In genomic region chr15:74603026-74603788, GRCh38 we compare ENCODE assay signal across 19 cellular contexts. TPM values are rescaled to one million over a fixed set of nuclear protein-coding genes. Genes with fewer than 3 reads are reported as not detected.
A peak's percentile ranks its signal among the peaks of the same experiment; 100 is the strongest.
DNase-seq lines count a peak whose midpoint lies in the region; ATAC-seq, FAIRE-seq and TF ChIP-seq lines count a peak whose summit lies in the region.
"Had no signal": no experiment of that assay in that cellular context is flagged by ENCODE, and none has a peak within 500 bp of the region (broad histone marks: within the 10 kb centered on the region; RNA-seq: fewer than 3 reads in every experiment).

No MANE protein-coding gene starts in this region.

- H3K79me2 ChIP-seq in HepG2 (ENCODE audit: insufficient read depth, low read length), result no peaks in the 10 kb centered on the region

- peak overlapping the region; percentile 3 for H3K23ac ChIP-seq in neuronal stem cell (ENCODE audit: low read depth, low read length, poor library complexity)

- no TSS peak for BruUV-seq in HepG2 (replicated peaks; lab: Mats Ljungman, UMichigan)

- peak overlapping the region; percentile 47 for H3K14ac ChIP-seq in neuronal stem cell (ENCODE audit: low read length)

- peak overlapping the region; percentile 78 for H4K8ac ChIP-seq in neuronal stem cell (ENCODE audit: low read depth, low read length)

- no peak overlapping the region for H4K91ac ChIP-seq in neuronal stem cell (ENCODE audit: low read depth, low read length, poor library complexity)

- H3K4ac ChIP-seq in neuronal stem cell (ENCODE audit: low read length), result no peak overlapping the region

- WGBS in HepG2 (ENCODE audit: low lambda C conversion rate), result 73% methylated on average over 12 of the region's 13 CpGs
- whole genome bisulfite sequencing in right lobe of liver (ENCODE audit: insufficient coverage, low coverage, low lambda C conversion rate, missing lambda C conversion rate), result 97% methylated on average over 5 of the region's 13 CpGs
- WGBS in neuronal stem cell (ENCODE audit: extremely low coverage in 2 of 2, insufficient read length in 2 of 2, insufficient replicate concordance in 1 of 2), 2 donors, result no CpG with 5 or more reads among the region's 13 CpGs

- H2AFZ ChIP-seq in HepG2 (ENCODE audit: low read length), result no peak overlapping the region
- H2AFZ ChIP-seq in neuronal stem cell (ENCODE audit: low read length), result no peak overlapping the region

- no peak overlapping the region; the same call in 1 of the 2 replicates for H3K4me2 ChIP-seq in HepG2 (ENCODE audit: low read depth, low read length)
- H3K4me2 ChIP-seq in neuronal stem cell (ENCODE audit: insufficient read depth, low read length, poor library complexity, severe bottlenecking), result no peak overlapping the region
- H3K4me2 ChIP-seq: A549 had no signal

- H3K27ac ChIP-seq in HepG2 (ENCODE audit: extremely low read length, insufficient read depth, low read length), result no peak overlapping the region
- no peak overlapping the region for H3K27ac ChIP-seq in right lobe of liver
- H3K27ac ChIP-seq in RWPE2 (ENCODE audit: poor library complexity, severe bottlenecking), result no peak overlapping the region
- no peak overlapping the region for H3K27ac ChIP-seq in neuronal stem cell (replicated peaks; ENCODE audit: low read length)
- H3K27ac ChIP-seq: A549, C4-2B had no signal

- no peak overlapping the region for H2BK15ac ChIP-seq in neuronal stem cell (ENCODE audit: low read length)

- TF ChIP-seq CTCF in HepG2 (CRISPR knock-in tag; IDR thresholded peaks at IDR 0.05) (no peak), right lobe of liver (IDR thresholded peaks at IDR 0.05) (no peak), RWPE2 (IDR thresholded peaks at IDR 0.05; ENCODE audit: poor library complexity, severe bottlenecking) (no peak)

- peaks cover 49% of the 10 kb centered on the region for H3K4me1 ChIP-seq in HepG2 (ENCODE audit: insufficient read depth, low read length)
- H3K4me1 ChIP-seq in right lobe of liver, result peaks cover 0 to 10% (median 0%) of the 10 kb centered on the region in 4 donors
- peaks cover 5% of the 10 kb centered on the region for H3K4me1 ChIP-seq in RWPE2 (ENCODE audit: insufficient read depth, poor library complexity, severe bottlenecking)
- H3K4me1 ChIP-seq in neuronal stem cell (ENCODE audit: control insufficient read depth in 2 of 2, insufficient read depth in 1 of 2, low read depth in 1 of 2, low read length in 2 of 2), result peaks cover 0 to 5% of the 10 kb centered on the region in 2 donors
- H3K4me1 ChIP-seq: HAP-1 had no signal

- H3K4me1 Mint-ChIP-seq in stimulated activated effector memory CD8-positive, alpha-beta T cell treated with anti-CD3 and anti-CD28 coated beads, Interleukin-12 subunit alpha, Interleukin-12 subunit beta, amount 100 ng/mL, for 72 hours, result peaks cover 19% of the 10 kb centered on the region
- peaks cover 14% of the 10 kb centered on the region for H3K4me1 Mint-ChIP-seq in activated naive CD4-positive, alpha-beta T cell treated with anti-CD3 and anti-CD28 coated beads, Interleukin-2, amount 10 ng/mL, durations not matched to agents 7 days and 5 days

- H3K4me3 ChIP-seq in HepG2 (replicated peaks in 1 of 3; ENCODE audit: insufficient read depth in 1 of 3, low read depth in 2 of 3, low read length in 3 of 3) (no peak overlapping the region), right lobe of liver (no peak overlapping the region), RWPE2 (ENCODE audit: severe bottlenecking) (no peak overlapping the region), neuronal stem cell (ENCODE audit: low read length in 2 of 2) (no peak overlapping the region)
- H3K4me3 ChIP-seq: A549, HAP-1 had no signal

- ATAC-seq in HepG2 (peak; percentile 6), right lobe of liver (no peak), RWPE2 (ENCODE audit: low read depth) (no peak; the same call in 2 of the 3 replicates)
- no peak for ATAC-seq in stimulated activated effector memory CD8-positive, alpha-beta T cell treated with anti-CD3 and anti-CD28 coated beads, Interleukin-12 subunit alpha, Interleukin-12 subunit beta, amount 100 ng/mL, for 72 hours
- ATAC-seq: A549 had no signal

- peaks cover 53% of the 10 kb centered on the region for H3K36me3 Mint-ChIP-seq in stimulated activated effector memory CD8-positive, alpha-beta T cell treated with anti-CD3 and anti-CD28 coated beads, Interleukin-12 subunit alpha, Interleukin-12 subunit beta, amount 100 ng/mL, for 72 hours
- peaks cover 5% of the 10 kb centered on the region for H3K36me3 Mint-ChIP-seq in activated naive CD4-positive, alpha-beta T cell treated with anti-CD3 and anti-CD28 coated beads, Interleukin-2, amount 10 ng/mL, durations not matched to agents 7 days and 5 days

- peak overlapping the region; percentile 57 for H2AK5ac ChIP-seq in neuronal stem cell (ENCODE audit: low read depth, low read length)

- CTCF ChIA-PET in HepG2 (lab: Yijun Ruan, JAX; ENCODE audit: low intra/inter-chr PET ratio, low total read pairs), result no interaction called here
- CTCF ChIA-PET in activated naive CD4-positive, alpha-beta T cell treated with anti-CD3 and anti-CD28 coated beads, Interleukin-2, amount 10 ng/mL, durations not matched to agents 7 days and 5 days (lab: Charles Lee), result interaction anchor here (0.9 kb wide), 1 partner anchor 166 kb away, joined by 4 read pairs; no protein-coding TSS in a partner anchor

- TF ChIP-seq POLR2A in HepG2 (IDR thresholded peaks at IDR 0.05; ENCODE audit: insufficient read depth in 1 of 2, low read depth in 2 of 2, low read length in 2 of 2), result no peak
- TF ChIP-seq POLR2A in right lobe of liver (IDR thresholded peaks at IDR 0.05), result no peak

- H3K9ac ChIP-seq in HepG2 (ENCODE audit: insufficient read depth, low read depth, low read length), result no peak overlapping the region
- no peak overlapping the region for H3K9ac ChIP-seq in neuronal stem cell (ENCODE audit: low read depth, low read length, poor library complexity)

- peaks cover 5 to 11% of the 10 kb centered on the region in 2 experiments; a peak in 4 of 5 replicates for H3K27me3 ChIP-seq in HepG2 (ENCODE audit: control insufficient read depth in 1 of 2, insufficient read depth in 2 of 2, low read length in 2 of 2)
- no peaks in the 10 kb centered on the region for H3K27me3 ChIP-seq in right lobe of liver
- no peaks in the 10 kb centered on the region for H3K27me3 ChIP-seq in RWPE2 (ENCODE audit: insufficient read depth, poor library complexity, severe bottlenecking)
- H3K27me3 ChIP-seq in neuronal stem cell (ENCODE audit: control insufficient read depth in 3 of 3, insufficient read depth in 3 of 3, low read depth in 1 of 3, low read length in 3 of 3), result no peaks in the 10 kb centered on the region
- H3K27me3 ChIP-seq: BE2C had no signal

- in situ Hi-C loops in HepG2 (cut with HindIII; ENCODE audit: extremely low pct_ligation_motif_present, low pct_unique_long_range_greater_than_20kb), result no loop called here

- intact Hi-C loops in HepG2 (cut with micrococcal nuclease; ENCODE audit: unreplicated experiment), result no loop called here
- intact Hi-C loops in right lobe of liver (cut with DNase I), result no loop called here

- H3K9me3 Mint-ChIP-seq in stimulated activated effector memory CD8-positive, alpha-beta T cell treated with anti-CD3 and anti-CD28 coated beads, Interleukin-12 subunit alpha, Interleukin-12 subunit beta, amount 100 ng/mL, for 72 hours, result no peaks in the 10 kb centered on the region
- no peaks in the 10 kb centered on the region for H3K9me3 Mint-ChIP-seq in activated naive CD4-positive, alpha-beta T cell treated with anti-CD3 and anti-CD28 coated beads, Interleukin-2, amount 10 ng/mL, durations not matched to agents 7 days and 5 days
- H3K9me3 Mint-ChIP-seq: HFFc6 had no signal

- peaks cover 3% of the 10 kb centered on the region for H3K27me3 Mint-ChIP-seq in activated naive CD4-positive, alpha-beta T cell treated with anti-CD3 and anti-CD28 coated beads, Interleukin-2, amount 10 ng/mL, durations not matched to agents 7 days and 5 days
- H3K27me3 Mint-ChIP-seq: CD4-positive, alpha-beta memory T cell had no signal

- H4K20me1 ChIP-seq in HepG2 (ENCODE audit: insufficient read depth, low read length), result no peaks in the 10 kb centered on the region

- no peak overlapping the region for H2BK5ac ChIP-seq in neuronal stem cell (ENCODE audit: low read length)

- H2BK12ac ChIP-seq in neuronal stem cell (ENCODE audit: low read length), result no peak overlapping the region

- no peak overlapping the region for H3K18ac ChIP-seq in neuronal stem cell (ENCODE audit: low read length)

- H3K4me3 Mint-ChIP-seq in stimulated activated effector memory CD8-positive, alpha-beta T cell treated with anti-CD3 and anti-CD28 coated beads, Interleukin-12 subunit alpha, Interleukin-12 subunit beta, amount 100 ng/mL, for 72 hours, result no peak overlapping the region
- no peak overlapping the region for H3K4me3 Mint-ChIP-seq in activated naive CD4-positive, alpha-beta T cell treated with anti-CD3 and anti-CD28 coated beads, Interleukin-2, amount 10 ng/mL, durations not matched to agents 7 days and 5 days
- H3K4me3 Mint-ChIP-seq: CD4-positive, alpha-beta memory T cell; HFFc6 had no signal

- FAIRE-seq in HepG2 (lab: Jason Lieb, UNC), result no peak
- FAIRE-seq: A549, G401.6, GM12891 had no signal

- POLR2A ChIA-PET in HepG2 (lab: Yijun Ruan, JAX), result interaction anchor here (1.8 to 2.1 kb wide), 2 partner anchors 10 to 13 kb away, joined by 5 to 6 read pairs; partner anchors contain the start of gene CLK3

- H3K79me1 ChIP-seq in neuronal stem cell (ENCODE audit: low read depth, low read length), result peaks cover 3% of the 10 kb centered on the region

- no peak for TF ChIP-seq RAD21 in HepG2 (CRISPR knock-in tag; IDR thresholded peaks at IDR 0.05)

- H2BK120ac ChIP-seq in neuronal stem cell (ENCODE audit: low read depth, low read length), result no peak overlapping the region

- H3K27ac Mint-ChIP-seq in stimulated activated effector memory CD8-positive, alpha-beta T cell treated with anti-CD3 and anti-CD28 coated beads, Interleukin-12 subunit alpha, Interleukin-12 subunit beta, amount 100 ng/mL, for 72 hours, result peak overlapping the region; percentile 70
- H3K27ac Mint-ChIP-seq in activated naive CD4-positive, alpha-beta T cell treated with anti-CD3 and anti-CD28 coated beads, Interleukin-2, amount 10 ng/mL, durations not matched to agents 7 days and 5 days, result no peak overlapping the region
- H3K27ac Mint-ChIP-seq: CD4-positive, alpha-beta memory T cell; HFFc6 had no signal

- DNase-seq in HepG2 (ENCODE audit: low spot score), result no peak
- DNase-seq in right lobe of liver, result no peak
- peak; percentile 80 for DNase-seq in RWPE2 (ENCODE audit: low spot score)
- DNase-seq in neuronal stem cell (ENCODE audit: low spot score), result no peak
- no peak for DNase-seq in stimulated activated effector memory CD8-positive, alpha-beta T cell treated with anti-CD3 and anti-CD28 coated beads, Interleukin-12 subunit alpha, Interleukin-12 subunit beta, amount 100 ng/mL, for 72 hours (ENCODE audit: low spot score in 2 of 2)
- no peak for DNase-seq in NCI-H1930 (lab: John Stamatoyannopoulos, UW)
- DNase-seq in OCI-M2 (lab: John Stamatoyannopoulos, UW; ENCODE audit: unreplicated experiment), result no peak
- DNase-seq in activated naive CD4-positive, alpha-beta T cell treated with anti-CD3 and anti-CD28 coated beads, Interleukin-2, amount 10 ng/mL, durations not matched to agents 7 days and 5 days, result no peak
- DNase-seq: BE2C, DMS79 treated with DMSO at 0.1 percent for 48 hours, EL, GOT3, HFFc6 had no signal

- no peaks in the 10 kb centered on the region for H3K36me3 ChIP-seq in HepG2 (replicated peaks in 1 of 2; ENCODE audit: control insufficient read depth in 1 of 2, insufficient read depth in 2 of 2, low read length in 2 of 2)
- no peaks in the 10 kb centered on the region for H3K36me3 ChIP-seq in right lobe of liver
- H3K36me3 ChIP-seq in RWPE2 (ENCODE audit: low read depth), result no peaks in the 10 kb centered on the region
- peaks cover 4 to 18% of the 10 kb centered on the region in 2 donors for H3K36me3 ChIP-seq in neuronal stem cell (replicated peaks in 1 of 2; ENCODE audit: control insufficient read depth in 2 of 2, insufficient read depth in 2 of 2, low read length in 2 of 2)
- H3K36me3 ChIP-seq: BE2C had no signal

- TF ChIP-seq EP300 in HepG2 (IDR thresholded peaks at IDR 0.05; ENCODE audit: low read depth in 2 of 2, low read length in 2 of 2) (no peak), HepG2 (CRISPR knock-in tag; IDR thresholded peaks at IDR 0.05; ENCODE audit: borderline replicate concordance) (no peak)

- H3K9me3 ChIP-seq in HepG2 (ENCODE audit: low read length) (no peaks in the 10 kb centered on the region), right lobe of liver (no peaks in the 10 kb centered on the region), RWPE2 (ENCODE audit: severe bottlenecking) (no peaks in the 10 kb centered on the region), neuronal stem cell (replicated peaks in 1 of 2; ENCODE audit: control insufficient read depth in 2 of 2, insufficient read depth in 1 of 2, low read depth in 1 of 2, low read length in 2 of 2) (no peaks in the 10 kb centered on the region)
- H3K9me3 ChIP-seq: A549, BE2C, HAP-1 had no signal

RNA-seq across cellular contexts. Expression of gene CLK3, which starts 12.4 kb away (rescaled TPM):
- total RNA-seq in HepG2 (2016; rRNA removed; fragmentation: Illumina TruSeq; extraction: Trizol), result 31.4 and 41.5 TPM in 2 replicates
- total RNA-seq in HepG2 (2016; cell fraction: cytosol; rRNA removed; fragmentation: Illumina TruSeq; extraction: Trizol; ENCODE audit: low read depth), result 21.2 TPM in 2 replicates
- 29.0 and 39.7 TPM in 2 replicates for total RNA-seq in HepG2 (2016; cell fraction: insoluble cytoplasmic fraction; rRNA removed; fragmentation: Illumina TruSeq; extraction: Trizol)
- total RNA-seq in HepG2 (2016; cell fraction: membrane; rRNA removed; fragmentation: Illumina TruSeq; extraction: Trizol), result 19.8 and 21.9 TPM in 2 replicates
- 49.0 and 49.2 TPM in 2 replicates for total RNA-seq in HepG2 (2016; cell fraction: nucleus; rRNA removed; fragmentation: Illumina TruSeq; extraction: Trizol)
- polyA plus RNA-seq in HepG2 (2011; rRNA removed), result 82.0 and 89.1 TPM in 2 replicates
- 59.3 and 68.4 TPM in 2 replicates for polyA plus RNA-seq in HepG2 (2011; cell fraction: cytosol; rRNA removed)
- polyA plus RNA-seq in HepG2 (2011; cell fraction: nucleus; rRNA removed), result 264 and 302 TPM in 2 replicates
- polyA plus RNA-seq in HepG2 (2012), result 34.0 and 40.7 TPM in 2 replicates
- polyA plus RNA-seq in HepG2 (2016; cell fraction: cytosol; fragmentation: Illumina TruSeq; extraction: Trizol; ENCODE audit: low read depth), result 8.0 and 8.4 TPM in 2 replicates
- 33.8 and 35.7 TPM in 2 replicates for polyA plus RNA-seq in HepG2 (2016; cell fraction: insoluble cytoplasmic fraction; fragmentation: Illumina TruSeq; extraction: Trizol; ENCODE audit: low read depth)
- 11.6 and 14.5 TPM in 2 replicates for polyA plus RNA-seq in HepG2 (2016; cell fraction: membrane; fragmentation: Illumina TruSeq; extraction: Trizol; ENCODE audit: low read depth)
- polyA plus RNA-seq in HepG2 (2016; cell fraction: nucleus; fragmentation: Illumina TruSeq; extraction: Trizol; ENCODE audit: insufficient read depth, low read depth), result 101 and 109 TPM in 2 replicates
- 181 and 249 TPM in 2 replicates for polyA minus RNA-seq in HepG2 (2011; rRNA and poly(A)+ RNA removed; ENCODE audit: low replicate concordance)
- polyA minus RNA-seq in HepG2 (2011; cell fraction: cytosol; rRNA and poly(A)+ RNA removed), result 23.0 and 27.8 TPM in 2 replicates
- polyA minus RNA-seq in HepG2 (2011; cell fraction: nucleus; rRNA and poly(A)+ RNA removed), result 142 and 155 TPM in 2 replicates
- 10 to 100 TPM; 27.8 to 44.1 (median 33.2) TPM for total RNA-seq in right lobe of liver
- 63.5 TPM for polyA plus RNA-seq in neuronal stem cell (2013, experiment 1 of 2)
- 65.4 TPM for polyA plus RNA-seq in neuronal stem cell (2013, experiment 2 of 2)
